9 cellular contexts compared by ENCODE assay signal in genomic region chr4:102598102-102598758, GRCh38.
DNase-seq lines count a peak whose midpoint lies in the region; ATAC-seq and TF ChIP-seq lines count a peak whose summit lies in the region.
"Had no signal": no experiment of that assay in that cellular context is flagged by ENCODE, and none has a peak within 500 bp of the region (broad histone marks: within the 10 kb centered on the region; RNA-seq: fewer than 3 reads in every experiment).

No MANE protein-coding gene starts in this region.

- H3K36me3 ChIP-seq in mammary epithelial cell (ENCODE audit: insufficient read depth, low read length), result peaks cover 20% of the 10 kb centered on the region

- no peak overlapping the region for H3K4me2 ChIP-seq in mammary epithelial cell (ENCODE audit: insufficient read depth, low read depth, low read length)

- peaks cover 31 to 57% (median 52%) of the 10 kb centered on the region in 3 donors for H3K36me3 Mint-ChIP-seq in immature natural killer cell

- no peak overlapping the region for H2AFZ ChIP-seq in mammary epithelial cell (ENCODE audit: low read depth, low read length)

- 67% methylated on average over 1 of the region's 1 CpG for WGBS in mammary epithelial cell (ENCODE audit: low coverage, missing lambda C conversion rate)

- dilution Hi-C loops in mammary epithelial cell (cut with HindIII; ENCODE audit: low sequenced_read_pairs), result no loop called here

- no peaks in the 10 kb centered on the region for H3K9me3 ChIP-seq in mammary epithelial cell (replicated peaks; ENCODE audit: insufficient read depth, low read length)

- in situ Hi-C loops in mammary epithelial cell (cut with MboI; ENCODE audit: low sequenced_read_pairs in 2 of 2), result no loop called here

- DNase-seq in immature natural killer cell (peak in 1 of 3 donors; percentile 10), mammary epithelial cell (no peak), MV-4-11 (lab: John Stamatoyannopoulos, UW) (no peak), GM20000 (ENCODE audit: low spot score) (no peak), ureter (ENCODE audit: low spot score) (no peak)
- DNase-seq: NCI-H1105 had no signal

- no peak overlapping the region for H3K27ac ChIP-seq in mammary epithelial cell (ENCODE audit: insufficient read depth, low read depth, low read length)

- H3K4me3 ChIP-seq in GM08714 (ENCODE audit: low read length), result peak overlapping the region; percentile 24; the same call in 1 of the 2 replicates
- no peak overlapping the region for H3K4me3 ChIP-seq in mammary epithelial cell (replicated peaks in 1 of 3; ENCODE audit: insufficient read depth in 1 of 3, low read depth in 2 of 3, low read length in 3 of 3)

- intact Hi-C loops in mammary epithelial cell (cut with micrococcal nuclease), result loop anchor here (10.0 kb wide), 1 partner anchor 93 kb away; the partner anchor contains the start of gene NFKB1

- H3K27ac Mint-ChIP-seq in immature natural killer cell, result peak overlapping the region; percentile 60 to 83 (median 73)

- H4K20me1 ChIP-seq in mammary epithelial cell (ENCODE audit: insufficient read depth, low read length), result no peaks in the 10 kb centered on the region

- CTCF ChIA-PET in mammary epithelial cell (lab: Charles Lee; ENCODE audit: low non-redundant PET), result no interaction called here

- peak overlapping the region in 1 of 5 donors; percentile 7 for H3K4me3 Mint-ChIP-seq in immature natural killer cell

- H3K79me2 ChIP-seq in mammary epithelial cell (ENCODE audit: insufficient read depth, low read length), result no peaks in the 10 kb centered on the region

- no peak overlapping the region for H3K9ac ChIP-seq in mammary epithelial cell (ENCODE audit: insufficient read depth, low read length)

- no peaks in the 10 kb centered on the region for H3K9me3 Mint-ChIP-seq in immature natural killer cell

- BruUV-seq in mammary epithelial cell (replicated peaks; lab: Mats Ljungman, UMichigan), result no TSS peak

- peak; percentile 48 for ATAC-seq in GM21526 (IDR thresholded peaks at IDR 0.05; ENCODE audit: low FRiP score, unreplicated experiment)
- ATAC-seq in HG03565 (IDR thresholded peaks at IDR 0.05; ENCODE audit: unreplicated experiment), result peak; percentile 59

- no peaks in the 10 kb centered on the region for H3K27me3 ChIP-seq in mammary epithelial cell (ENCODE audit: insufficient read depth, low read length)

- H3K4me1 ChIP-seq in mammary epithelial cell (ENCODE audit: insufficient read depth, low read length), result peaks cover 11% of the 10 kb centered on the region

- H3K4me1 Mint-ChIP-seq in immature natural killer cell, result peaks cover 20 to 31% of the 10 kb centered on the region in 2 donors

- no peak for TF ChIP-seq CTCF in mammary epithelial cell (conservative IDR thresholded peaks at IDR 0.05 in 1 of 2, IDR thresholded peaks at IDR 0.05 in 1 of 2; ENCODE audit: extremely low read depth in 1 of 2, insufficient read depth in 1 of 2, low read depth in 1 of 2, low read length in 2 of 2)
- no peak for TF ChIP-seq CTCF in GM20000 (IDR thresholded peaks at IDR 0.05; ENCODE audit: extremely low read depth, missing control alignments)

- peaks cover 0 to 1% (median 0%) of the 10 kb centered on the region in 3 donors for H3K27me3 Mint-ChIP-seq in immature natural killer cell (ENCODE audit: low read depth in 3 of 3)
